Comparison of ENCODE assay signal across 13 cellular contexts in genomic region chr4:25928956-25929336, GRCh38. TPM values are rescaled to one million over a fixed set of nuclear protein-coding genes. Genes with fewer than 3 reads are reported as not detected.
DNase-seq lines count a peak whose midpoint lies in the region; ATAC-seq and TF ChIP-seq lines count a peak whose summit lies in the region.
"Had no signal": no experiment of that assay in that cellular context is flagged by ENCODE, and none has a peak within 500 bp of the region (broad histone marks: within the 10 kb centered on the region; RNA-seq: fewer than 3 reads in every experiment).

No MANE protein-coding gene starts in this region.

- no peaks in the 10 kb centered on the region for H3K9me3 Mint-ChIP-seq in H9
- H3K9me3 Mint-ChIP-seq: activated naive CD8-positive, alpha-beta T cell treated with anti-CD3 and anti-CD28 coated beads for 36 hours; naive B cell had no signal

- no peaks in the 10 kb centered on the region for H3K9me3 ChIP-seq in transverse colon
- no peaks in the 10 kb centered on the region for H3K9me3 ChIP-seq in H9 (ENCODE audit: control insufficient read depth, low read depth, low read length)

- no peak overlapping the region for H4K8ac ChIP-seq in H9 (replicated peaks; ENCODE audit: insufficient read length, low read depth, low read length)

- H3K9ac ChIP-seq in H9 (ENCODE audit: extremely low read depth, insufficient read length, low read length): no peak overlapping the region

- H2BK120ac ChIP-seq in H9 (ENCODE audit: low read depth, low read length, poor library complexity, severe bottlenecking): no peak overlapping the region

- no peak overlapping the region for H3K4me2 ChIP-seq in H9 (ENCODE audit: insufficient read depth, insufficient read length, low read length)

- no peak overlapping the region for H2BK5ac ChIP-seq in H9 (ENCODE audit: insufficient read length, low read length)

- H3K79me2 ChIP-seq in H9 (ENCODE audit: insufficient read depth, low read length): no peaks in the 10 kb centered on the region

- H3K4ac ChIP-seq in H9 (ENCODE audit: low read depth, low read length): no peak overlapping the region

- no peak overlapping the region for H3K23ac ChIP-seq in H9 (ENCODE audit: insufficient read length, low read depth, low read length)

- H3K27me3 Mint-ChIP-seq in H9 (ENCODE audit: low read depth): no peaks in the 10 kb centered on the region
- H3K27me3 Mint-ChIP-seq: activated naive CD8-positive, alpha-beta T cell treated with anti-CD3 and anti-CD28 coated beads for 36 hours; naive B cell had no signal

- H3K27me3 ChIP-seq in brain microvascular endothelial cell (replicated peaks) (no peaks in the 10 kb centered on the region), layer of hippocampus (ENCODE audit: control insufficient read depth, insufficient read depth, low read length) (no peaks in the 10 kb centered on the region), transverse colon (no peaks in the 10 kb centered on the region), H9 (ENCODE audit: insufficient read depth, low read length) (no peaks in the 10 kb centered on the region)

- H3K4me3 ChIP-seq in brain microvascular endothelial cell (ENCODE audit: low read depth, low read length) (no peak overlapping the region), transverse colon (no peak overlapping the region)
- H3K4me3 ChIP-seq: GM12878 had no signal

- H3K56ac ChIP-seq in H9 (ENCODE audit: insufficient read length, low read depth, low read length): no peak overlapping the region

- TF ChIP-seq POLR2A in transverse colon (IDR thresholded peaks at IDR 0.05): no peak

- H3K36me3 Mint-ChIP-seq in H9 (ENCODE audit: insufficient read depth in 1 of 3, low read depth in 3 of 3): peaks cover 0 to 12% (median 6%) of the 10 kb centered on the region in 3 experiments; a peak in 5 of 7 replicates
- H3K36me3 Mint-ChIP-seq: naive B cell had no signal

- H2AFZ ChIP-seq in H9 (ENCODE audit: low read length): no peak overlapping the region

- H3K4me1 ChIP-seq in transverse colon (peaks cover 0 to 4% (median 0%) of the 10 kb centered on the region in 4 donors), H9 (ENCODE audit: insufficient read depth, low read length) (no peaks in the 10 kb centered on the region)

- TF ChIP-seq CTCF in brain microvascular endothelial cell (IDR thresholded peaks at IDR 0.05; ENCODE audit: low read depth, low read length, missing control alignments): no peak
- TF ChIP-seq CTCF in transverse colon (IDR thresholded peaks at IDR 0.05): no peak
- TF ChIP-seq CTCF in H9 (conservative IDR thresholded peaks at IDR 0.05): no peak

- in situ Hi-C loops in brain microvascular endothelial cell (cut with HindIII; ENCODE audit: low pct_ligation_motif_present, low sequenced_read_pairs): no loop called here
- in situ Hi-C loops in transverse colon (cut with MboI; ENCODE audit: low pct_ligation_motif_present in 1 of 4, low pct_unique_long_range_greater_than_20kb in 1 of 4, low sequenced_read_pairs in 3 of 4): no loop called here

- H3K27ac Mint-ChIP-seq in H9: no peak overlapping the region
- H3K27ac Mint-ChIP-seq: activated naive CD8-positive, alpha-beta T cell treated with anti-CD3 and anti-CD28 coated beads for 36 hours had no signal

- no peak overlapping the region for H3K18ac ChIP-seq in H9 (ENCODE audit: insufficient read length, low read depth, low read length)

- H4K91ac ChIP-seq in H9 (ENCODE audit: insufficient read length, low read depth, low read length): no peak overlapping the region

- peaks cover 7 to 10% of the 10 kb centered on the region in 2 experiments for H3K4me1 Mint-ChIP-seq in H9

- H2AK5ac ChIP-seq in H9 (ENCODE audit: insufficient read length, low read length): no peak overlapping the region

- H4K5ac ChIP-seq in H9 (ENCODE audit: insufficient read length, low read depth, low read length): no peak overlapping the region

- no peak overlapping the region for H3K14ac ChIP-seq in H9 (ENCODE audit: insufficient read depth, low read length)

- peak overlapping the region; percentile 11 for H3K27ac ChIP-seq in brain microvascular endothelial cell
- H3K27ac ChIP-seq in layer of hippocampus (ENCODE audit: low read depth, low read length): peak overlapping the region; percentile 46
- peak overlapping the region; percentile 44 to 56 (median 50) for H3K27ac ChIP-seq in transverse colon
- no peak overlapping the region for H3K27ac ChIP-seq in H9 (ENCODE audit: insufficient read length, low read depth, low read length)

- DNase-seq in SIG-M5 treated with dmso at 0.1 percent for 504 hours (lab: John Stamatoyannopoulos, UW; ENCODE audit: unreplicated experiment): peak; percentile 57
- DNase-seq in SIG-M5 (lab: John Stamatoyannopoulos, UW): no peak
- DNase-seq in brain microvascular endothelial cell: peak; percentile 52
- DNase-seq in transverse colon: no peak
- DNase-seq in H9: no peak
- no peak for DNase-seq in NCI-H510A treated with DMSO at 0.1 percent for 48 hours (lab: John Stamatoyannopoulos, UW)
- DNase-seq: activated naive CD8-positive, alpha-beta T cell treated with anti-CD3 and anti-CD28 coated beads for 36 hours; glutamatergic neuron; naive B cell; PC-3 had no signal

- no peak overlapping the region for H2BK15ac ChIP-seq in H9 (ENCODE audit: low read depth, low read length)

- no peak overlapping the region for H3K4me3 Mint-ChIP-seq in H9
- H3K4me3 Mint-ChIP-seq: activated naive CD8-positive, alpha-beta T cell treated with anti-CD3 and anti-CD28 coated beads for 36 hours; naive B cell had no signal

- H4K20me1 ChIP-seq in H9 (ENCODE audit: control insufficient read depth, insufficient read depth, insufficient read length): no peaks in the 10 kb centered on the region

- no peaks in the 10 kb centered on the region for H3K79me1 ChIP-seq in H9 (ENCODE audit: insufficient read depth, low read depth, low read length, poor library complexity, severe bottlenecking)

- intact Hi-C loops in transverse colon (cut with DNase I; ENCODE audit: low total_unique reads): no loop called here

- no peak overlapping the region for H2BK20ac ChIP-seq in H9 (ENCODE audit: low read depth, low read length, poor library complexity, severe bottlenecking)

- ATAC-seq in HG02763 (IDR thresholded peaks at IDR 0.05; ENCODE audit: unreplicated experiment): no peak
- ATAC-seq: GM12878 had no signal

- no peaks in the 10 kb centered on the region for H3K23me2 ChIP-seq in H9 (ENCODE audit: insufficient read length, low read depth, low read length, poor library complexity, severe bottlenecking)

- 76 to 78% methylated on average over 3 of the region's 3 CpGs for WGBS in transverse colon (ENCODE audit: low coverage in 1 of 2), 2 donors
- WGBS in H9 (ENCODE audit: extremely low coverage, insufficient read length, low lambda C conversion rate): no CpG with 5 or more reads among the region's 3 CpGs

- H2BK12ac ChIP-seq in H9 (ENCODE audit: insufficient read length, low read depth, low read length): no peak overlapping the region

- no peak for TF ChIP-seq EP300 in transverse colon (IDR thresholded peaks at IDR 0.05; ENCODE audit: low read depth)

- no peak overlapping the region for H3T11ph ChIP-seq in H9 (ENCODE audit: low read length)

- no peaks in the 10 kb centered on the region for H3K36me3 ChIP-seq in brain microvascular endothelial cell (replicated peaks)
- H3K36me3 ChIP-seq in transverse colon: peaks cover 0 to 5% (median 0%) of the 10 kb centered on the region in 4 donors

RNA-seq across cellular contexts. Expression of gene SMIM20, which starts 14.9 kb away (rescaled TPM):
- 10 to 100 TPM in 2 of 4 donors, 1 to 10 TPM in 2; 1.8 to 46.8 (median 16.4) TPM for total RNA-seq in transverse colon
- 39.7 and 40.2 TPM in 2 replicates for total RNA-seq in H9 (2021)

Comparison
In these comparisons a context has a peak if more than half of its experiments do, and no peak if none do; other contexts are left out.
1. DNase-seq: peak in SIG-M5 treated with dmso at 0.1 percent for 504 hours (single experiment) and brain microvascular endothelial cell (single experiment); none in SIG-M5 (single experiment), transverse colon (single experiment), H9 (single experiment) and NCI-H510A treated with DMSO at 0.1 percent for 48 hours (single experiment).